Comparison of ENCODE assay signal across 1 cellular context in the genomic region with DNA sequence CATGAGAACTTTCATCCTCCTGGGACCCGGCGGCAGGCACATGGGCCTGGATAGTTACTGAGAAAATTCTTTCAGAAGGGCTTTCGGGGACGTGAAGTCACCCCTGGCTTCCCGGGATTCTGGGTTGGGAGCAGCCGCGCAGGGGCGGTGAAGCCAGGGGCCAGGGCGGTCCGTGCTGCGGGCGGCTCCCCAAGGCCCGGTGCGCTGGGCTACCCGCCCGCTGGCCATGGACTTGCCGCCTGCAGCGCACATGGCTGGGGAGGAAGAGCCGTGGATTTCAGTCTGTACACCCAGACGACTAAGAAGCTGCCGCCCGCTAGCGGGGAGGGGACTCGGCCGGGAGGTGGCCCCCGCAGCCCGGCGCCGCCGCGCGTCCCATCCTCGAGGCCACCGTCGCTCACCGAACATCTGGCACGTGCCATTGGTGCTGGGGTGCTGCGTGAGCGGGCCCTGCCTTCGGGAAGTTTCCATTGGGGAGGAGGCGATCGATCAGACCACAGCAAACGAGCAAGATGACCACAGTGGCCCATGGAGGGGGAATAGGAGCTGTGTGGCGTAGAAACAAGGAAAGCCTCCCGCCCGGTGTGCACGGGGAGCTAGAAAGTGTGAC.
TF ChIP-seq lines count a peak whose summit lies in the region.

No MANE protein-coding gene starts in this region.

TF ChIP-seq in WTC11, 78 proteins besides CTCF, POLR2A, EP300 and RAD21 (continued from another document and continues in another):
- TF ChIP-seq, protein P1, sequence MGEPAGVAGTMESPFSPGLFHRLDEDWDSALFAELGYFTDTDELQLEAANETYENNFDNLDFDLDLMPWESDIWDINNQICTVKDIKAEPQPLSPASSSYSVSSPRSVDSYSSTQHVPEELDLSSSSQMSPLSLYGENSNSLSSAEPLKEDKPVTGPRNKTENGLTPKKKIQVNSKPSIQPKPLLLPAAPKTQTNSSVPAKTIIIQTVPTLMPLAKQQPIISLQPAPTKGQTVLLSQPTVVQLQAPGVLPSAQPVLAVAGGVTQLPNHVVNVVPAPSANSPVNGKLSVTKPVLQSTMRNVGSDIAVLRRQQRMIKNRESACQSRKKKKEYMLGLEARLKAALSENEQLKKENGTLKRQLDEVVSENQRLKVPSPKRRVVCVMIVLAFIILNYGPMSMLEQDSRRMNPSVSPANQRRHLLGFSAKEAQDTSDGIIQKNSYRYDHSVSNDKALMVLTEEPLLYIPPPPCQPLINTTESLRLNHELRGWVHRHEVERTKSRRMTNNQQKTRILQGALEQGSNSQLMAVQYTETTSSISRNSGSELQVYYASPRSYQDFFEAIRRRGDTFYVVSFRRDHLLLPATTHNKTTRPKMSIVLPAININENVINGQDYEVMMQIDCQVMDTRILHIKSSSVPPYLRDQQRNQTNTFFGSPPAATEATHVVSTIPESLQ (CRISPR knock-in tag; IDR thresholded peaks at IDR 0.05) = no peak
- TF ChIP-seq, protein P2, sequence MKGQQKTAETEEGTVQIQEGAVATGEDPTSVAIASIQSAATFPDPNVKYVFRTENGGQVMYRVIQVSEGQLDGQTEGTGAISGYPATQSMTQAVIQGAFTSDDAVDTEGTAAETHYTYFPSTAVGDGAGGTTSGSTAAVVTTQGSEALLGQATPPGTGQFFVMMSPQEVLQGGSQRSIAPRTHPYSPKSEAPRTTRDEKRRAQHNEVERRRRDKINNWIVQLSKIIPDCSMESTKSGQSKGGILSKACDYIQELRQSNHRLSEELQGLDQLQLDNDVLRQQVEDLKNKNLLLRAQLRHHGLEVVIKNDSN (CRISPR knock-in tag; IDR thresholded peaks at IDR 0.05) = 0 out of 2 replicates have a peak, but pooled peaks have one; percentile 53
- TF ChIP-seq TEAD4 (CRISPR knock-in tag; IDR thresholded peaks at IDR 0.05) (no peak), EMX1 (CRISPR knock-in tag; IDR thresholded peaks at IDR 0.05) (no peak), ZNF263 (CRISPR knock-in tag; IDR thresholded peaks at IDR 0.05; ENCODE audit: low read depth) (no peak; the same call in 1 of the 2 replicates), GTF2I (CRISPR knock-in tag; conservative IDR thresholded peaks at IDR 0.05) (no peak), ZBTB21 (CRISPR knock-in tag; IDR thresholded peaks at IDR 0.05; ENCODE audit: borderline replicate concordance) (no peak), CREM (CRISPR knock-in tag; IDR thresholded peaks at IDR 0.05) (0 out of 2 replicates have a peak, but pooled peaks have one; percentile 39), NFYB (CRISPR knock-in tag; conservative IDR thresholded peaks at IDR 0.05; ENCODE audit: low read depth) (no peak), ETV6 (CRISPR knock-in tag; IDR thresholded peaks at IDR 0.05) (peak; percentile 73; the same call in 1 of the 2 replicates), ZNF396 (CRISPR knock-in tag; IDR thresholded peaks at IDR 0.05; ENCODE audit: borderline replicate concordance) (no peak), SMAD4 (CRISPR knock-in tag; IDR thresholded peaks at IDR 0.05) (no peak), TP53 (CRISPR knock-in tag; IDR thresholded peaks at IDR 0.05) (no peak), ZNF671 (CRISPR knock-in tag; IDR thresholded peaks at IDR 0.05) (no peak), ESRRA (CRISPR knock-in tag; IDR thresholded peaks at IDR 0.05; ENCODE audit: borderline replicate concordance) (no peak), TEAD1 (CRISPR knock-in tag; IDR thresholded peaks at IDR 0.05) (0 out of 2 replicates have a peak, but pooled peaks have one; percentile 35), NFE2L1 (CRISPR knock-in tag; IDR thresholded peaks at IDR 0.05) (peak; percentile 50; the same call in 1 of the 2 replicates), SMAD3 (CRISPR knock-in tag; IDR thresholded peaks at IDR 0.05; ENCODE audit: borderline replicate concordance) (0 out of 2 replicates have a peak, but pooled peaks have one; percentile 40), RELA (CRISPR knock-in tag; IDR thresholded peaks at IDR 0.05; ENCODE audit: borderline replicate concordance) (no peak), FOXP1 (CRISPR knock-in tag; IDR thresholded peaks at IDR 0.05; ENCODE audit: borderline replicate concordance) (0 out of 2 replicates have a peak, but pooled peaks have one; percentile 77), CBFB (CRISPR knock-in tag; IDR thresholded peaks at IDR 0.05; ENCODE audit: low read depth) (no peak), FOXJ3 (CRISPR knock-in tag; IDR thresholded peaks at IDR 0.05; ENCODE audit: borderline replicate concordance) (no peak), MYBL2 (CRISPR knock-in tag; IDR thresholded peaks at IDR 0.05) (no peak), NFATC4 (CRISPR knock-in tag; IDR thresholded peaks at IDR 0.05) (no peak), MXD4 (CRISPR knock-in tag; IDR thresholded peaks at IDR 0.05; ENCODE audit: borderline replicate concordance) (no peak), HMGA2 (CRISPR knock-in tag; IDR thresholded peaks at IDR 0.05) (no peak), FOXK1 (CRISPR knock-in tag; IDR thresholded peaks at IDR 0.05) (peak; percentile 70)
- TF ChIP-seq, protein P3, sequence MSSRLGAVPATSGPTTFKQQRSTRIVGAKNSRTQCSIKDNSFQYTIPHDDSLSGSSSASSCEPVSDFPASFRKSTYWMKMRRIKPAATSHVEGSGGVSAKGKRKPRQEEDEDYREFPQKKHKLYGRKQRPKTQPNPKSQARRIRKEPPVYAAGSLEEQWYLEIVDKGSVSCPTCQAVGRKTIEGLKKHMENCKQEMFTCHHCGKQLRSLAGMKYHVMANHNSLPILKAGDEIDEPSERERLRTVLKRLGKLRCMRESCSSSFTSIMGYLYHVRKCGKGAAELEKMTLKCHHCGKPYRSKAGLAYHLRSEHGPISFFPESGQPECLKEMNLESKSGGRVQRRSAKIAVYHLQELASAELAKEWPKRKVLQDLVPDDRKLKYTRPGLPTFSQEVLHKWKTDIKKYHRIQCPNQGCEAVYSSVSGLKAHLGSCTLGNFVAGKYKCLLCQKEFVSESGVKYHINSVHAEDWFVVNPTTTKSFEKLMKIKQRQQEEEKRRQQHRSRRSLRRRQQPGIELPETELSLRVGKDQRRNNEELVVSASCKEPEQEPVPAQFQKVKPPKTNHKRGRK (CRISPR knock-in tag; IDR thresholded peaks at IDR 0.05; ENCODE audit: borderline replicate concordance) = no peak
- TF ChIP-seq, protein P4, sequence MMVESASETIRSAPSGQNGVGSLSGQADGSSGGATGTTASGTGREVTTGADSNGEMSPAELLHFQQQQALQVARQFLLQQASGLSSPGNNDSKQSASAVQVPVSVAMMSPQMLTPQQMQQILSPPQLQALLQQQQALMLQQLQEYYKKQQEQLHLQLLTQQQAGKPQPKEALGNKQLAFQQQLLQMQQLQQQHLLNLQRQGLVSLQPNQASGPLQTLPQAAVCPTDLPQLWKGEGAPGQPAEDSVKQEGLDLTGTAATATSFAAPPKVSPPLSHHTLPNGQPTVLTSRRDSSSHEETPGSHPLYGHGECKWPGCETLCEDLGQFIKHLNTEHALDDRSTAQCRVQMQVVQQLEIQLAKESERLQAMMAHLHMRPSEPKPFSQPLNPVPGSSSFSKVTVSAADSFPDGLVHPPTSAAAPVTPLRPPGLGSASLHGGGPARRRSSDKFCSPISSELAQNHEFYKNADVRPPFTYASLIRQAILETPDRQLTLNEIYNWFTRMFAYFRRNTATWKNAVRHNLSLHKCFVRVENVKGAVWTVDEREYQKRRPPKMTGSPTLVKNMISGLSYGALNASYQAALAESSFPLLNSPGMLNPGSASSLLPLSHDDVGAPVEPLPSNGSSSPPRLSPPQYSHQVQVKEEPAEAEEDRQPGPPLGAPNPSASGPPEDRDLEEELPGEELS (CRISPR knock-in tag; IDR thresholded peaks at IDR 0.05) = peak; percentile 91
- TF ChIP-seq, protein P5, sequence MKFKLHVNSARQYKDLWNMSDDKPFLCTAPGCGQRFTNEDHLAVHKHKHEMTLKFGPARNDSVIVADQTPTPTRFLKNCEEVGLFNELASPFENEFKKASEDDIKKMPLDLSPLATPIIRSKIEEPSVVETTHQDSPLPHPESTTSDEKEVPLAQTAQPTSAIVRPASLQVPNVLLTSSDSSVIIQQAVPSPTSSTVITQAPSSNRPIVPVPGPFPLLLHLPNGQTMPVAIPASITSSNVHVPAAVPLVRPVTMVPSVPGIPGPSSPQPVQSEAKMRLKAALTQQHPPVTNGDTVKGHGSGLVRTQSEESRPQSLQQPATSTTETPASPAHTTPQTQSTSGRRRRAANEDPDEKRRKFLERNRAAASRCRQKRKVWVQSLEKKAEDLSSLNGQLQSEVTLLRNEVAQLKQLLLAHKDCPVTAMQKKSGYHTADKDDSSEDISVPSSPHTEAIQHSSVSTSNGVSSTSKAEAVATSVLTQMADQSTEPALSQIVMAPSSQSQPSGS (CRISPR knock-in tag; IDR thresholded peaks at IDR 0.05; ENCODE audit: borderline replicate concordance, low read depth) = 0 out of 2 replicates have a peak, but pooled peaks have one; percentile 54
- TF ChIP-seq, protein P6, sequence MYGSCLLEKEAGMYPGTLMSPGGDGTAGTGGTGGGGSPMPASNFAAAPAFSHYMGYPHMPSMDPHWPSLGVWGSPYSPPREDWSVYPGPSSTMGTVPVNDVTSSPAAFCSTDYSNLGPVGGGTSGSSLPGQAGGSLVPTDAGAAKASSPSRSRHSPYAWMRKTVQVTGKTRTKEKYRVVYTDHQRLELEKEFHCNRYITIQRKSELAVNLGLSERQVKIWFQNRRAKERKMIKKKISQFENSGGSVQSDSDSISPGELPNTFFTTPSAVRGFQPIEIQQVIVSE (CRISPR knock-in tag; IDR thresholded peaks at IDR 0.05; ENCODE audit: borderline replicate concordance) = no peak
- TF ChIP-seq, protein P7, sequence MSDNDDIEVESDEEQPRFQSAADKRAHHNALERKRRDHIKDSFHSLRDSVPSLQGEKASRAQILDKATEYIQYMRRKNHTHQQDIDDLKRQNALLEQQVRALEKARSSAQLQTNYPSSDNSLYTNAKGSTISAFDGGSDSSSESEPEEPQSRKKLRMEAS (CRISPR knock-in tag; IDR thresholded peaks at IDR 0.05) = peak; percentile 94
- TF ChIP-seq, protein P8, sequence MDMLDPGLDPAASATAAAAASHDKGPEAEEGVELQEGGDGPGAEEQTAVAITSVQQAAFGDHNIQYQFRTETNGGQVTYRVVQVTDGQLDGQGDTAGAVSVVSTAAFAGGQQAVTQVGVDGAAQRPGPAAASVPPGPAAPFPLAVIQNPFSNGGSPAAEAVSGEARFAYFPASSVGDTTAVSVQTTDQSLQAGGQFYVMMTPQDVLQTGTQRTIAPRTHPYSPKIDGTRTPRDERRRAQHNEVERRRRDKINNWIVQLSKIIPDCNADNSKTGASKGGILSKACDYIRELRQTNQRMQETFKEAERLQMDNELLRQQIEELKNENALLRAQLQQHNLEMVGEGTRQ (CRISPR knock-in tag; IDR thresholded peaks at IDR 0.05) = no peak
- TF ChIP-seq, protein P9, sequence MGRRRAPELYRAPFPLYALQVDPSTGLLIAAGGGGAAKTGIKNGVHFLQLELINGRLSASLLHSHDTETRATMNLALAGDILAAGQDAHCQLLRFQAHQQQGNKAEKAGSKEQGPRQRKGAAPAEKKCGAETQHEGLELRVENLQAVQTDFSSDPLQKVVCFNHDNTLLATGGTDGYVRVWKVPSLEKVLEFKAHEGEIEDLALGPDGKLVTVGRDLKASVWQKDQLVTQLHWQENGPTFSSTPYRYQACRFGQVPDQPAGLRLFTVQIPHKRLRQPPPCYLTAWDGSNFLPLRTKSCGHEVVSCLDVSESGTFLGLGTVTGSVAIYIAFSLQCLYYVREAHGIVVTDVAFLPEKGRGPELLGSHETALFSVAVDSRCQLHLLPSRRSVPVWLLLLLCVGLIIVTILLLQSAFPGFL (CRISPR knock-in tag; IDR thresholded peaks at IDR 0.05; ENCODE audit: borderline replicate concordance) = no peak
- TF ChIP-seq, protein P10, sequence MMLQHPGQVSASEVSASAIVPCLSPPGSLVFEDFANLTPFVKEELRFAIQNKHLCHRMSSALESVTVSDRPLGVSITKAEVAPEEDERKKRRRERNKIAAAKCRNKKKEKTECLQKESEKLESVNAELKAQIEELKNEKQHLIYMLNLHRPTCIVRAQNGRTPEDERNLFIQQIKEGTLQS (CRISPR knock-in tag; conservative IDR thresholded peaks at IDR 0.05) = 0 out of 2 replicates have a peak, but pooled peaks have one; percentile 61
- TF ChIP-seq, protein P11, sequence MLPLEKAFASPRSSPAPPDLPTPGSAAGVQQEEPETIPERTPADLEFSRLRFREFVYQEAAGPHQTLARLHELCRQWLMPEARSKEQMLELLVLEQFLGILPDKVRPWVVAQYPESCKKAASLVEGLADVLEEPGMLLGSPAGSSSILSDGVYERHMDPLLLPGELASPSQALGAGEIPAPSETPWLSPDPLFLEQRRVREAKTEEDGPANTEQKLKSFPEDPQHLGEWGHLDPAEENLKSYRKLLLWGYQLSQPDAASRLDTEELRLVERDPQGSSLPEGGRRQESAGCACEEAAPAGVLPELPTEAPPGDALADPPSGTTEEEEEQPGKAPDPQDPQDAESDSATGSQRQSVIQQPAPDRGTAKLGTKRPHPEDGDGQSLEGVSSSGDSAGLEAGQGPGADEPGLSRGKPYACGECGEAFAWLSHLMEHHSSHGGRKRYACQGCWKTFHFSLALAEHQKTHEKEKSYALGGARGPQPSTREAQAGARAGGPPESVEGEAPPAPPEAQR (CRISPR knock-in tag; IDR thresholded peaks at IDR 0.05) = no peak
- TF ChIP-seq, protein P12, sequence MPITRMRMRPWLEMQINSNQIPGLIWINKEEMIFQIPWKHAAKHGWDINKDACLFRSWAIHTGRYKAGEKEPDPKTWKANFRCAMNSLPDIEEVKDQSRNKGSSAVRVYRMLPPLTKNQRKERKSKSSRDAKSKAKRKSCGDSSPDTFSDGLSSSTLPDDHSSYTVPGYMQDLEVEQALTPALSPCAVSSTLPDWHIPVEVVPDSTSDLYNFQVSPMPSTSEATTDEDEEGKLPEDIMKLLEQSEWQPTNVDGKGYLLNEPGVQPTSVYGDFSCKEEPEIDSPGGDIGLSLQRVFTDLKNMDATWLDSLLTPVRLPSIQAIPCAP (CRISPR knock-in tag; IDR thresholded peaks at IDR 0.05) = peak; percentile 74; the same call in 1 of the 2 replicates
- TF ChIP-seq, protein P13, sequence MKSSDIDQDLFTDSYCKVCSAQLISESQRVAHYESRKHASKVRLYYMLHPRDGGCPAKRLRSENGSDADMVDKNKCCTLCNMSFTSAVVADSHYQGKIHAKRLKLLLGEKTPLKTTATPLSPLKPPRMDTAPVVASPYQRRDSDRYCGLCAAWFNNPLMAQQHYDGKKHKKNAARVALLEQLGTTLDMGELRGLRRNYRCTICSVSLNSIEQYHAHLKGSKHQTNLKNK (CRISPR knock-in tag; IDR thresholded peaks at IDR 0.05) = no peak
- TF ChIP-seq, protein P14, sequence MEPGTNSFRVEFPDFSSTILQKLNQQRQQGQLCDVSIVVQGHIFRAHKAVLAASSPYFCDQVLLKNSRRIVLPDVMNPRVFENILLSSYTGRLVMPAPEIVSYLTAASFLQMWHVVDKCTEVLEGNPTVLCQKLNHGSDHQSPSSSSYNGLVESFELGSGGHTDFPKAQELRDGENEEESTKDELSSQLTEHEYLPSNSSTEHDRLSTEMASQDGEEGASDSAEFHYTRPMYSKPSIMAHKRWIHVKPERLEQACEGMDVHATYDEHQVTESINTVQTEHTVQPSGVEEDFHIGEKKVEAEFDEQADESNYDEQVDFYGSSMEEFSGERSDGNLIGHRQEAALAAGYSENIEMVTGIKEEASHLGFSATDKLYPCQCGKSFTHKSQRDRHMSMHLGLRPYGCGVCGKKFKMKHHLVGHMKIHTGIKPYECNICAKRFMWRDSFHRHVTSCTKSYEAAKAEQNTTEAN (CRISPR knock-in tag; IDR thresholded peaks at IDR 0.05) = peak; percentile 65; the same call in 1 of the 2 replicates
